16 cellular contexts compared by ENCODE assay signal in genomic region chr9:9893837-9894236, GRCh38.
"Had no signal": no experiment of that assay in that cellular context is flagged by ENCODE, and none has a peak within 500 bp of the region (broad histone marks: within the 10 kb centered on the region; RNA-seq: fewer than 3 reads in every experiment).

No MANE protein-coding gene starts in this region.

- H3K4me3 ChIP-seq: body of pancreas, dorsolateral prefrontal cortex, lung, mucosa of descending colon, right atrium auricular region, skin epidermis, stomach had no signal

- H3K27ac ChIP-seq: body of pancreas, dorsolateral prefrontal cortex, neutrophil, right atrium auricular region, skin epidermis, stomach had no signal

- H3K4me1 ChIP-seq: body of pancreas, right atrium auricular region, stomach had no signal

- ATAC-seq: body of pancreas; left cardiac atrium; mucosa of descending colon; naive thymus-derived CD8-positive, alpha-beta T cell; T-cell had no signal

- H3K27me3 ChIP-seq: body of pancreas, dorsolateral prefrontal cortex, neutrophil, right atrium auricular region, stomach had no signal

- H3K9me3 ChIP-seq: body of pancreas, mucosa of descending colon, neutrophil, right atrium auricular region, stomach had no signal

- DNase-seq: activated CD4-positive, alpha-beta T cell treated with anti-CD3 and anti-CD28 coated beads, Interleukin-2, amount 10 ng/mL, durations not matched to agents 24 days and 14 days; activated naive CD4-positive, alpha-beta T cell treated with anti-CD3 and anti-CD28 coated beads for 36 hours; body of pancreas; dorsolateral prefrontal cortex; hypothalamus; left cardiac atrium; mucosa of descending colon; naive thymus-derived CD8-positive, alpha-beta T cell; posterior cingulate gyrus; stomach; T-cell; T1000 had no signal

- H3K36me3 ChIP-seq: neutrophil, right atrium auricular region, stomach had no signal
